In genomic region chr10:123994417-123995081, GRCh38 we compare ENCODE assay signal across 1 cellular context.
TF ChIP-seq lines count a peak whose summit lies in the region.

No MANE protein-coding gene starts in this region.

TF ChIP-seq in GM12878, 131 proteins besides CTCF, POLR2A, EP300 and RAD21 (continued from another document):
- no peak for TF ChIP-seq SKIL (IDR thresholded peaks at IDR 0.05; ENCODE audit: low read depth, poor library complexity, severe bottlenecking)
- TF ChIP-seq IKZF1 (conservative IDR thresholded peaks at IDR 0.05), result peak; percentile 23; the same call in 1 of the 2 replicates
- no peak for TF ChIP-seq ZNF592 (IDR thresholded peaks at IDR 0.05)
- TF ChIP-seq ESRRA (IDR thresholded peaks at IDR 0.05; ENCODE audit: low read length), result no peak
- no peak for TF ChIP-seq TCF7 (IDR thresholded peaks at IDR 0.05; ENCODE audit: borderline replicate concordance)
- TF ChIP-seq ZBTB11 (CRISPR knock-in tag; IDR thresholded peaks at IDR 0.05), result no peak
- no peak for TF ChIP-seq CBFB (IDR thresholded peaks at IDR 0.05; ENCODE audit: low read depth)
- no peak for TF ChIP-seq SIN3A (IDR thresholded peaks at IDR 0.05; ENCODE audit: low read depth, low read length)
- TF ChIP-seq NFXL1 (IDR thresholded peaks at IDR 0.05; ENCODE audit: borderline replicate concordance), result no peak
- no peak for TF ChIP-seq KLF5 (IDR thresholded peaks at IDR 0.05; ENCODE audit: partially characterized antibody)
- no peak for TF ChIP-seq RB1 (IDR thresholded peaks at IDR 0.05; ENCODE audit: borderline replicate concordance)
